Comparison of ENCODE assay signal across 34 cellular contexts in the genomic region with DNA sequence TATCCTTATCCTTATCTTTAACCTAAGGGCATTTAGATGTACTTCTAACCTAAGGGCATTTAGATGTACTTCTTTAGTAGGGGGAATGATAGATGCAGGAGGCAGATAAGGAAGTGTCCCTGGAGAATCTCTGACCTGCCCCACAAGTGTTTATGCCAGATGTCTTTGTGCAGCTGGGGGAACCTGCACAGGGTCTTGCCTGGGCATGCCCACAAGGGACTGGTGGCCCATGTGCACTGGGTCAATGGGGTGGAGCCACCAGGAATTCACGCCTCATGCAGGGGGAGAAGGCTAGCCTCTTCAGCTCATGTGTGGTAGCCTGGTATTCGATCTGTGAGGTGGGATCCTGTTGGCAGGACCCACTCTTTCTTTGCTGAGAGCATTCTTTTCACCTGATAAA. TPM values are rescaled to one million over a fixed set of nuclear protein-coding genes. Genes with fewer than 3 reads are reported as not detected.
"Had no signal": no experiment of that assay in that cellular context is flagged by ENCODE, and none has a peak within 500 bp of the region (broad histone marks: within the 10 kb centered on the region; RNA-seq: fewer than 3 reads in every experiment).

No MANE protein-coding gene starts in this region.

- H2AFZ ChIP-seq: PC-9 had no signal

- H3K9ac ChIP-seq: KMS-11 had no signal

- H3K27ac ChIP-seq: brain microvascular endothelial cell, cardiac muscle cell, KMS-11, PC-9, RWPE1 had no signal

- ATAC-seq: activated CD8-positive, alpha-beta T cell treated with anti-CD3 and anti-CD28 coated beads for 36 hours; activated T-cell treated with anti-CD3 and anti-CD28 coated beads, Interleukin-2, amount 50 U/mL, for 72 hours; activated T-helper 17 cell treated with anti-CD3 and anti-CD28 coated beads, Interleukin-2, amount 50 U/mL, for 72 hours; Right ventricle myocardium inferior had no signal

- H3K27me3 ChIP-seq: brain microvascular endothelial cell, cardiac muscle cell had no signal

- FAIRE-seq: RCC 7860 had no signal

- DNase-seq: activated CD4-positive, alpha-beta T cell treated with anti-CD3 and anti-CD28 coated beads, Interleukin-2, amount 10 ng/mL, durations not matched to agents 24 days and 14 days; activated CD4-positive, alpha-beta T cell treated with anti-CD3 and anti-CD28 coated beads, Interleukin-2, amount 50 U/mL, for 4 hours; activated CD8-positive, alpha-beta T cell treated with anti-CD3 and anti-CD28 coated beads for 36 hours; activated effector memory CD4-positive, alpha-beta T cell treated with anti-CD3 and anti-CD28 coated beads, Interleukin-2, amount 50 U/mL, for 16 hours; activated naive CD4-positive, alpha-beta T cell; activated naive CD4-positive, alpha-beta T cell treated with anti-CD3 and anti-CD28 coated beads, Interleukin-2, amount 50 U/mL, for 16 hours; activated naive CD8-positive, alpha-beta T cell treated with anti-CD3 and anti-CD28 coated beads for 36 hours; activated T-cell treated with anti-CD3 and anti-CD28 coated beads, Interleukin-2, amount 50 U/mL, for 1 hour; activated T-cell treated with anti-CD3 and anti-CD28 coated beads, Interleukin-2, amount 50 U/mL, for 72 hours; amniotic stem cell; aorta; brain microvascular endothelial cell; NCI-H1092 treated with DMSO at 0.1 percent for 48 hours; NCI-H1417 treated with DMSO at 0.1 percent for 48 hours; NCI-H187 treated with DMSO at 0.1 percent for 48 hours; NCI-H2081 treated with DMSO at 0.1 percent for 48 hours; NCI-H226; NCI-H446 treated with DMSO at 0.1 percent for 48 hours; NCI-H69; NK-92 treated with Interleukin-12 subunit alpha and Interleukin-12 subunit beta, amount 100 ng/mL, for 24 hours; PC-9; SIG-M5; T1000 had no signal

- H3K4me2 ChIP-seq: KMS-11, PC-9 had no signal

- H3K36me3 ChIP-seq: brain microvascular endothelial cell, cardiac muscle cell had no signal

- H3K4me3 ChIP-seq: cardiac muscle cell, PC-9 had no signal

RNA-seq across cellular contexts. Expression of gene CA10, which starts 38.0 kb away (rescaled TPM):
- total RNA-seq: activated CD4-positive, alpha-beta T cell treated with anti-CD3 and anti-CD28 coated beads, Interleukin-2, amount 10 ng/mL, durations not matched to agents 24 days and 14 days; activated CD8-positive, alpha-beta memory T cell treated with anti-CD3 and anti-CD28 coated beads for 36 hours; activated CD8-positive, alpha-beta T cell treated with anti-CD3 and anti-CD28 coated beads for 36 hours; activated naive CD8-positive, alpha-beta T cell treated with anti-CD3 and anti-CD28 coated beads for 36 hours; activated T-cell treated with anti-CD3 and anti-CD28 coated beads, Interleukin-2, amount 50 U/mL, for 72 hours; aorta; cardiac muscle cell; LHCN-M2; PC-9; Right ventricle myocardium inferior; SK-MEL-5; T-helper 1 cell treated with Interleukin-12 subunit alpha and Interleukin-12 subunit beta and Interleukin-4 antibody, amounts not matched to agents 30 ng/mL and 1 ng/mL, for 36 hours; T-helper 2 cell treated with Interferon-gamma antibody and Interleukin-4, amounts not matched to agents 100 ng/mL and 5 ng/mL, for 36 hours had no signal
- polyA plus RNA-seq: aorta, cardiac muscle cell had no signal
